ENCODE assay signal across 12 cellular contexts in genomic region chr11:124863137-124863825, GRCh38. TPM values are rescaled to one million over a fixed set of nuclear protein-coding genes. Genes with fewer than 3 reads are reported as not detected.
A peak's percentile ranks its signal among the peaks of the same experiment; 100 is the strongest.
DNase-seq lines count a peak whose midpoint lies in the region; ATAC-seq, FAIRE-seq and TF ChIP-seq lines count a peak whose summit lies in the region.
"Had no signal": no experiment of that assay in that cellular context is flagged by ENCODE, and none has a peak within 500 bp of the region (broad histone marks: within the 10 kb centered on the region; RNA-seq: fewer than 3 reads in every experiment).

No MANE protein-coding gene starts in this region.

- 6% methylated on average over 30 of the region's 31 CpGs for WGBS in K562 (ENCODE audit: insufficient coverage, low coverage, missing lambda C conversion rate)
- WGBS in stomach, 5 donors: 1 to 5% (median 4%) methylated on average over 26 to 31 of the region's 31 CpGs

- DNase-seq in HT1080 (ENCODE audit: low read depth): peak; percentile 25
- DNase-seq in K562 (ENCODE audit: extremely low read depth in 1 of 4, low spot score in 3 of 4): no peak
- DNase-seq in stomach: peak; percentile 56
- no peak for DNase-seq in NCI-H510A treated with DMSO at 0.1 percent for 48 hours (lab: John Stamatoyannopoulos, UW)
- DNase-seq in iPS-NIHi7 (ENCODE audit: extremely low spot score): no peak
- DNase-seq: natural killer cell had no signal

- POLR2A ChIA-PET in K562 (lab: Yijun Ruan, JAX): no interaction called here

- H3K4me3 ChIP-seq in K562 (no peak overlapping the region), iPS-20b (ENCODE audit: low read length) (peak overlapping the region; percentile 45; the same call in 1 of the 2 replicates), stomach (peak overlapping the region; percentile 5 to 44 (median 28))

- H3K9me1 ChIP-seq in K562 (ENCODE audit: control insufficient read depth, insufficient read depth, low read length): peaks cover 3% of the 10 kb centered on the region

- intact Hi-C loops in K562 (cut with micrococcal nuclease): loop anchor here (10.0 kb wide), 1 partner anchor 798 kb away; no protein-coding TSS in a partner anchor
- intact Hi-C loops in stomach (cut with DNase I; ENCODE audit: low total_unique reads): no loop called here

- no peak for FAIRE-seq in K562 (lab: Jason Lieb, UNC)

- BruUV-seq in K562 (replicated peaks; lab: Mats Ljungman, UMichigan): no TSS peak

- CTCF ChIA-PET in K562 (lab: Yijun Ruan, JAX; ENCODE audit: low intra/inter-chr PET ratio): interaction anchor here (1.1 kb wide), 1 partner anchor 219 kb away, joined by 3 read pairs; no protein-coding TSS in a partner anchor

- H2AFZ ChIP-seq in K562 (ENCODE audit: low read depth, low read length): no peak overlapping the region

- no peak for TF ChIP-seq CTCF in K562 (IDR thresholded peaks at IDR 0.05 in 2 of 3, conservative IDR thresholded peaks at IDR 0.05 in 1 of 3; ENCODE audit: insufficient read depth in 2 of 3, low read depth in 1 of 3, low read length in 3 of 3)
- TF ChIP-seq CTCF in stomach (IDR thresholded peaks at IDR 0.05): no peak

- no peaks in the 10 kb centered on the region; the same call in none of the 2 replicates for H4K20me1 ChIP-seq in K562 (replicated peaks; ENCODE audit: control insufficient read depth, insufficient read depth, low read length)

- in situ Hi-C loops in K562 (cut with MboI): loop anchor here (25.0 kb wide), 1 partner anchor 801 kb away; no protein-coding TSS in a partner anchor

- H3K9ac ChIP-seq in K562 (ENCODE audit: insufficient read depth in 1 of 2, low read depth in 2 of 2, low read length in 2 of 2) (no peak overlapping the region; a peak in 1 of 4 replicates), iPS-20b (ENCODE audit: low read depth, low read length) (no peak overlapping the region)

- TF ChIP-seq EP300 in K562 (IDR thresholded peaks at IDR 0.05; ENCODE audit: low read length) (no peak), stomach (IDR thresholded peaks at IDR 0.05) (no peak)

- H3K79me2 ChIP-seq in K562 (ENCODE audit: control insufficient read depth, insufficient read depth, low read length): no peaks in the 10 kb centered on the region

- H3K27ac ChIP-seq in K562 (ENCODE audit: extremely low read depth, low read depth, low read length) (no peak overlapping the region), iPS-20b (ENCODE audit: low read length) (no peak overlapping the region), stomach (no peak overlapping the region)

- ATAC-seq in K562: peak; percentile 26; the same call in 1 of the 3 replicates
- ATAC-seq in GM19397 (IDR thresholded peaks at IDR 0.05; ENCODE audit: unreplicated experiment): no peak
- no peak for ATAC-seq in GM21381 (IDR thresholded peaks at IDR 0.05; ENCODE audit: unreplicated experiment)
- ATAC-seq: activated T-helper 17 cell treated with anti-CD3 and anti-CD28 coated beads, Interleukin-2, amount 50 U/mL, for 72 hours; natural killer cell had no signal

- TF ChIP-seq POLR2A in K562 (conservative IDR thresholded peaks at IDR 0.05) (no peak), stomach (IDR thresholded peaks at IDR 0.05) (no peak)

- no peaks in the 10 kb centered on the region for H3K9me3 ChIP-seq in K562 (replicated peaks; ENCODE audit: control insufficient read depth, insufficient read depth, low read depth, low read length)
- peaks cover 3% of the 10 kb centered on the region for H3K9me3 ChIP-seq in iPS-20b (ENCODE audit: insufficient read depth, low read depth, low read length)
- no peaks in the 10 kb centered on the region for H3K9me3 ChIP-seq in stomach

- H3K4me2 ChIP-seq in K562 (ENCODE audit: insufficient read depth, low read length): no peak overlapping the region

- TF ChIP-seq RAD21 in K562 (CRISPR knock-in tag; conservative IDR thresholded peaks at IDR 0.05 in 1 of 2, IDR thresholded peaks at IDR 0.05 in 1 of 2): no peak

- H3K4me1 ChIP-seq in K562 (replicated peaks in 1 of 2; ENCODE audit: control insufficient read depth in 2 of 2, insufficient read depth in 2 of 2, low read length in 2 of 2) (peaks cover 5 to 17% of the 10 kb centered on the region in 2 experiments; a peak in 2 of 5 replicates), iPS-20b (ENCODE audit: insufficient read depth, low read length) (peaks cover 5% of the 10 kb centered on the region; the same call in 1 of the 2 replicates), stomach (peaks cover 23 to 57% (median 45%) of the 10 kb centered on the region in 4 donors)

- H3K27me3 ChIP-seq in K562 (ENCODE audit: control insufficient read depth in 2 of 2, insufficient read depth in 2 of 2, low read length in 2 of 2) (peaks cover 22 to 55% of the 10 kb centered on the region in 2 experiments), iPS-20b (ENCODE audit: insufficient read depth, low read length) (peaks cover 99% of the 10 kb centered on the region), stomach (peaks cover 17 to 98% (median 75%) of the 10 kb centered on the region in 3 donors)

- H3K36me3 ChIP-seq in K562 (ENCODE audit: control insufficient read depth, insufficient read depth, low read length): no peaks in the 10 kb centered on the region
- no peaks in the 10 kb centered on the region for H3K36me3 ChIP-seq in iPS-20b (ENCODE audit: insufficient read depth, low read depth, low read length)
- no peaks in the 10 kb centered on the region for H3K36me3 ChIP-seq in stomach

RNA-seq across cellular contexts. Expression of gene ROBO3, which starts 2.0 kb away (rescaled TPM):
- 20.5 and 24.5 TPM in 2 replicates for total RNA-seq in HT1080 (2014; rRNA removed; shearing (Covaris generic))
- polyA plus RNA-seq in HT1080 (2015; cell fraction: cytosol; rRNA removed): 13.5 and 17.2 TPM in 2 replicates
- 111 and 120 TPM in 2 replicates for polyA plus RNA-seq in HT1080 (2015; cell fraction: nucleus; rRNA removed)
- 2.3 and 5.3 TPM in 2 replicates for total RNA-seq in K562 (2011; cell fraction: chromatin; rRNA removed; ENCODE audit: low replicate concordance)
- total RNA-seq in K562 (2011; cell fraction: nucleolus; rRNA removed): 2.7 and 4.6 TPM in 2 replicates
- 4.0 and 5.0 TPM in 2 replicates for total RNA-seq in K562 (2011; cell fraction: nucleoplasm; rRNA removed)
- total RNA-seq in K562 (2014; rRNA removed) (0.82 and 1.6 TPM in 2 replicates), K562 (2014; rRNA removed; fragmentation: Illumina TruSeq; extraction: Trizol) (0.29 and 0.67 TPM in 2 replicates), K562 (2015; rRNA removed; fragmentation: Illumina TruSeq; extraction: Trizol) (0.72 and 1.2 TPM in 2 replicates), K562 (2021) (1.2 TPM in 2 replicates), stomach (10 to 100 TPM in 2 of 5 donors, 1 to 10 TPM in 2, not detected in 1; 1.7 to 39.1 (median 14.8) TPM)
- polyA plus RNA-seq in K562 (2011; rRNA removed) (0.43 and 0.47 TPM in 2 replicates), K562 (2014; fragmentation: Illumina TruSeq; extraction: Trizol) (0.97 and 1.6 TPM in 2 replicates), K562 (2014; fragmentation: Nextera tagmentation; extraction: Ambion mirVana) (not detected), K562 (2014; rRNA removed) (1.4 and 1.9 TPM in 2 replicates), stomach (10 to 100 TPM in 1 of 3 donors, 1 to 10 TPM in 2; 2.4 to 14.2 (median 4.8) TPM)
- polyA plus RNA-seq in K562 (2011; cell fraction: cytosol; rRNA removed): 0.32 and 1.0 TPM in 2 replicates
- polyA plus RNA-seq in K562 (2011; cell fraction: nucleus; rRNA removed): 2.7 and 6.4 TPM in 2 replicates
- 1.4 and 3.5 TPM in 2 replicates for polyA plus RNA-seq in K562 (2012)
- 0.28 TPM in 1 of 2 replicates, not detected in the other for polyA minus RNA-seq in K562 (2011; rRNA and poly(A)+ RNA removed)
- not detected in 2 replicates for polyA minus RNA-seq in K562 (2011; cell fraction: cytosol; rRNA and poly(A)+ RNA removed)
- 0.40 and 0.56 TPM in 2 replicates for polyA minus RNA-seq in K562 (2011; cell fraction: nucleus; rRNA and poly(A)+ RNA removed)

RNA-seq across cellular contexts. Expression of gene ROBO4, which starts 34.4 kb away (rescaled TPM):
- total RNA-seq in HT1080 (2014; rRNA removed; shearing (Covaris generic)): 21.1 and 25.0 TPM in 2 replicates
- 17.4 and 19.7 TPM in 2 replicates for polyA plus RNA-seq in HT1080 (2015; cell fraction: cytosol; rRNA removed)
- 46.3 and 51.6 TPM in 2 replicates for polyA plus RNA-seq in HT1080 (2015; cell fraction: nucleus; rRNA removed)
- not detected in 2 replicates for total RNA-seq in K562 (2011; cell fraction: chromatin; rRNA removed; ENCODE audit: low replicate concordance)
- total RNA-seq in K562 (2011; cell fraction: nucleolus; rRNA removed): not detected in 2 replicates
- total RNA-seq in K562 (2011; cell fraction: nucleoplasm; rRNA removed): not detected in 2 replicates
- not detected in 2 replicates for total RNA-seq in K562 (2014; rRNA removed)
- total RNA-seq in K562 (2014; rRNA removed; fragmentation: Illumina TruSeq; extraction: Trizol): not detected in 2 replicates
- total RNA-seq in K562 (2015; rRNA removed; fragmentation: Illumina TruSeq; extraction: Trizol): not detected in 2 replicates
- total RNA-seq in K562 (2021): 0.04 TPM in 1 of 2 replicates, not detected in the other
- not detected in 2 replicates for polyA plus RNA-seq in K562 (2011; rRNA removed)
- 0.04 and 0.09 TPM in 2 replicates for polyA plus RNA-seq in K562 (2011; cell fraction: cytosol; rRNA removed)
- 0.03 TPM in 1 of 2 replicates, not detected in the other for polyA plus RNA-seq in K562 (2011; cell fraction: nucleus; rRNA removed)
- polyA plus RNA-seq in K562 (2012): not detected in 2 replicates
- polyA plus RNA-seq in K562 (2014; fragmentation: Illumina TruSeq; extraction: Trizol): not detected in 2 replicates
- not detected for polyA plus RNA-seq in K562 (2014; fragmentation: Nextera tagmentation; extraction: Ambion mirVana)
- not detected in 2 replicates for polyA plus RNA-seq in K562 (2014; rRNA removed)
- polyA minus RNA-seq in K562 (2011; rRNA and poly(A)+ RNA removed): not detected in 2 replicates
- polyA minus RNA-seq in K562 (2011; cell fraction: cytosol; rRNA and poly(A)+ RNA removed): not detected in 2 replicates
- polyA minus RNA-seq in K562 (2011; cell fraction: nucleus; rRNA and poly(A)+ RNA removed): not detected in 2 replicates
- 10 to 100 TPM in 3 of 5 donors, 1 to 10 TPM in 2; 1.8 to 49.6 (median 12.1) TPM for total RNA-seq in stomach
- 1 to 10 TPM; 2.0 to 2.7 (median 2.6) TPM for polyA plus RNA-seq in stomach
- total RNA-seq: activated T-helper 17 cell treated with anti-CD3 and anti-CD28 coated beads, Interleukin-2, amount 50 U/mL, for 72 hours; natural killer cell; NCI-H460 had no signal

RNA-seq across cellular contexts. Expression of gene HEPN1, which starts 55.8 kb away (rescaled TPM):
- 0.05 TPM in 1 of 2 replicates, not detected in the other for total RNA-seq in HT1080 (2014; rRNA removed; shearing (Covaris generic))
- not detected in 2 replicates for polyA plus RNA-seq in HT1080 (2015; cell fraction: cytosol; rRNA removed)
- polyA plus RNA-seq in HT1080 (2015; cell fraction: nucleus; rRNA removed): not detected in 2 replicates
- total RNA-seq in K562 (2011; cell fraction: chromatin; rRNA removed; ENCODE audit: low replicate concordance): not detected in 2 replicates
- total RNA-seq in K562 (2011; cell fraction: nucleolus; rRNA removed): not detected in 2 replicates
- total RNA-seq in K562 (2011; cell fraction: nucleoplasm; rRNA removed): not detected in 2 replicates
- total RNA-seq in K562 (2014; rRNA removed) (not detected in 2 replicates), K562 (2014; rRNA removed; fragmentation: Illumina TruSeq; extraction: Trizol) (not detected in 2 replicates), K562 (2015; rRNA removed; fragmentation: Illumina TruSeq; extraction: Trizol) (not detected in 2 replicates), K562 (2021) (not detected in 2 replicates), stomach (not detected)
- polyA plus RNA-seq in K562 (2011; rRNA removed) (not detected in 2 replicates), K562 (2014; fragmentation: Illumina TruSeq; extraction: Trizol) (not detected in 2 replicates), K562 (2014; fragmentation: Nextera tagmentation; extraction: Ambion mirVana) (not detected), K562 (2014; rRNA removed) (not detected in 2 replicates), stomach (not detected)
- not detected in 2 replicates for polyA plus RNA-seq in K562 (2011; cell fraction: cytosol; rRNA removed)
- not detected in 2 replicates for polyA plus RNA-seq in K562 (2011; cell fraction: nucleus; rRNA removed)
- not detected in 2 replicates for polyA plus RNA-seq in K562 (2012)
- not detected in 2 replicates for polyA minus RNA-seq in K562 (2011; rRNA and poly(A)+ RNA removed)
- polyA minus RNA-seq in K562 (2011; cell fraction: cytosol; rRNA and poly(A)+ RNA removed): not detected in 2 replicates
- polyA minus RNA-seq in K562 (2011; cell fraction: nucleus; rRNA and poly(A)+ RNA removed): not detected in 2 replicates
- total RNA-seq: activated T-helper 17 cell treated with anti-CD3 and anti-CD28 coated beads, Interleukin-2, amount 50 U/mL, for 72 hours; natural killer cell; NCI-H460; urinary bladder had no signal
- polyA plus RNA-seq: urinary bladder had no signal

Comparison
In these comparisons a context has a peak if more than half of its experiments do, and no peak if none do; other contexts are left out.
1. DNase-seq: peak in HT1080 (single experiment) and stomach (single experiment); none in K562 (0 of 4), NCI-H510A treated with DMSO at 0.1 percent for 48 hours (single experiment) and iPS-NIHi7 (single experiment).